ENCODE assay signal across 8 cellular contexts in genomic region chr11:11243790-11244469, GRCh38.
DNase-seq lines count a peak whose midpoint lies in the region; ATAC-seq and TF ChIP-seq lines count a peak whose summit lies in the region.

No MANE protein-coding gene starts in this region.

- H3K36me3 ChIP-seq in adrenal gland (replicated peaks in 1 of 2) (no peaks in the 10 kb centered on the region), kidney epithelial cell (ENCODE audit: control insufficient read depth, insufficient read depth, low read length) (no peaks in the 10 kb centered on the region)

- intact Hi-C loops in adrenal gland (cut with DNase I): no loop called here

- DNase-seq in AG08396 (ENCODE audit: low spot score): peak; percentile 35
- DNase-seq in NB4 (ENCODE audit: low read depth): peak; percentile 51
- peak in 5 of 7 donors; percentile 14 to 53 (median 17) for DNase-seq in adrenal gland
- peak; percentile 16 for DNase-seq in kidney epithelial cell (ENCODE audit: low read depth)
- DNase-seq in stimulated activated naive CD4-positive, alpha-beta T cell (lab: John Stamatoyannopoulos, UW): peak in 4 of 6 experiments; percentile 5 to 15 (median 10)

- no peaks in the 10 kb centered on the region for H3K27me3 ChIP-seq in adrenal gland
- H3K27me3 ChIP-seq in kidney epithelial cell (ENCODE audit: control insufficient read depth, insufficient read depth, low read length): no peaks in the 10 kb centered on the region

- TF ChIP-seq POLR2A in NB4 (IDR thresholded peaks at IDR 0.05; ENCODE audit: extremely low read depth, insufficient read length): no peak
- TF ChIP-seq POLR2A in adrenal gland (IDR thresholded peaks at IDR 0.05): no peak

- H3K9me3 ChIP-seq in adrenal gland (replicated peaks in 1 of 3): no peaks in the 10 kb centered on the region

- WGBS in adrenal gland, 4 donors: 23 to 39% (median 35%) methylated on average over 6 to 8 of the region's 8 CpGs

- peak; percentile 36 for ATAC-seq in GM18867 (IDR thresholded peaks at IDR 0.05; ENCODE audit: unreplicated experiment)
- ATAC-seq in GM18498 (IDR thresholded peaks at IDR 0.05; ENCODE audit: unreplicated experiment): no peak
- no peak for ATAC-seq in GM19452 (IDR thresholded peaks at IDR 0.05; ENCODE audit: unreplicated experiment)

- peaks cover 0 to 12% of the 10 kb centered on the region in 2 donors for H3K4me1 ChIP-seq in adrenal gland (replicated peaks in 1 of 2)

- H3K4me3 ChIP-seq in NB4 (ENCODE audit: low read depth, low read length) (no peak overlapping the region), adrenal gland (no peak overlapping the region), kidney epithelial cell (ENCODE audit: low read depth, low read length) (no peak overlapping the region)

- peak overlapping the region in 2 of 5 donors; percentile 41 to 55 for H3K27ac ChIP-seq in adrenal gland

- TF ChIP-seq CTCF in NB4 (IDR thresholded peaks at IDR 0.05; ENCODE audit: low read depth, low read length) (no peak), adrenal gland (IDR thresholded peaks at IDR 0.05) (no peak), kidney epithelial cell (IDR thresholded peaks at IDR 0.05; ENCODE audit: insufficient read depth, low read length, poor library complexity, severe bottlenecking) (no peak)
